Comparison of ENCODE assay signal across 20 cellular contexts in the genomic region with DNA sequence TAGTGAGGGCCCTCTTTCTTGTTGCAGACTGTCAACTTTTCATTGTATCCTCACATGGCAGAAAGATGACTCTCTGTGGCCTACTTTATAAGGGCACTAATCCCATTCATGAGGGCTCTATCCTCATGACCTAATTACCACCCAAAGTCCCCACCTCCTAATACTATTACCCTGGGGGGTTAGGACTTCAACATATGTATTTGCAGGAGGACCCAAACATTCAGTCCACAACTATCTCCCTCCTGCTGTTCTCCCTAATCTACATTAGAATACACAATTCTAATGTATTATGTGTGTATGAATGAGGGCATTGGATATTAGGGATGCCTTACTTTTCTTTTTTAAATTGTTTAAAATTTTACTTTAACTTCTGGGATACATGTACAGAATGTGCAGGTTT.
"Had no signal": no experiment of that assay in that cellular context is flagged by ENCODE, and none has a peak within 500 bp of the region (broad histone marks: within the 10 kb centered on the region; RNA-seq: fewer than 3 reads in every experiment).

No MANE protein-coding gene starts in this region.

- ATAC-seq: HepG2, Panc1, PC-3, SK-N-SH treated with all-trans-retinoic acid at 6 μM for 48 hours had no signal

- FAIRE-seq: HepG2 had no signal

- DNase-seq: IMR-90, Karpas-422, KG1, MM.1S, NCI-H1092 treated with DMSO at 0.1 percent for 48 hours, NCI-H1436, NCI-H187, NCI-H2029, NCI-H2081 treated with DMSO at 0.1 percent for 48 hours, NCI-H2171, NCI-H226, NCI-H446 treated with DMSO at 0.1 percent for 48 hours, NCI-H510A treated with DMSO at 0.1 percent for 48 hours, NCI-H526, PC-3, SHP77 had no signal

- H3K27ac ChIP-seq: RWPE1 had no signal
